Comparison of ENCODE assay signal across 24 cellular contexts in the genomic region with DNA sequence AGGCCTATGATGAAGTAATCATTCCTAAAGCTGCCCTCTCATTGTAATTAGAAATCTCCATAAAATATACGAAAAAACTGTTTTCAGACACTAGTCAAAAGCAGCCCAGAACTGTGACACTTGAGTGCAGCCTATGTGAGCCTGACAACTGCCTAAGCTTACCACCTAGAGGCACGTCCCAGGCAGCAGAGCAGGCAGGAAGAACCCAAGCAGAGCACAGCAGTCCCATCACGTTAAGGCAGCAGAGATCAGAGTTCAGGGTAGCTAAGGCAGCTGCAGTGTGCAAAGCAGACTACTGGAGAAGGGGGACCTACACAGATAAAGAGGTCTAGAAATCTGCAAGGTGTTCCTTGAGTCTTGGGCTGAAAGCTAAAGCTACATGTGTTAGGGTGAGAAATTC. TPM values are rescaled to one million over a fixed set of nuclear protein-coding genes. Genes with fewer than 3 reads are reported as not detected.
DNase-seq lines count a peak whose midpoint lies in the region; ATAC-seq and TF ChIP-seq lines count a peak whose summit lies in the region.
"Had no signal": no experiment of that assay in that cellular context is flagged by ENCODE, and none has a peak within 500 bp of the region (broad histone marks: within the 10 kb centered on the region; RNA-seq: fewer than 3 reads in every experiment).

No MANE protein-coding gene starts in this region.

- peaks cover 2% of the 10 kb centered on the region for H3K9me3 Mint-ChIP-seq in glutamatergic neuron (ENCODE audit: unreplicated experiment)
- H3K9me3 Mint-ChIP-seq in natural killer cell treated with Interleukin-12 subunit alpha and Interleukin-12 subunit beta and Interleukin-15 and Interleukin-18, amount 100 ng/mL, for 72 hours, result no peaks in the 10 kb centered on the region
- H3K9me3 Mint-ChIP-seq: activated T-helper 2 cell treated with anti-CD3 and anti-CD28 coated beads, Interferon-gamma antibody, Interleukin-2, Interleukin-4, amounts not matched to agents 10 μg/mL and 5 μg/mL and 100 μg/mL, durations not matched to agents 14 hours and 24 hours and 36 hours; brain; CD4-positive, alpha-beta T cell; naive thymus-derived CD8-positive, alpha-beta T cell; stimulated activated memory B cell treated with anti-CD40 and anti-IgM and Interleukin-4, amounts not matched to agents 10 μg/mL and 1 μg/mL and 100 μg/mL, for 72 hours had no signal

- H3K27ac ChIP-seq in DND-41 (ENCODE audit: low read length), result no peak overlapping the region
- no peak overlapping the region for H3K27ac ChIP-seq in spleen
- H3K27ac ChIP-seq: colonic mucosa had no signal

- no peak overlapping the region for H3K4me2 ChIP-seq in DND-41 (ENCODE audit: insufficient read depth, low read length)

- H3K9me3 ChIP-seq in DND-41 (ENCODE audit: insufficient read depth, low read length, severe bottlenecking) (no peaks in the 10 kb centered on the region), T-helper 17 cell (ENCODE audit: control insufficient read depth, low read length, poor library complexity, severe bottlenecking) (no peaks in the 10 kb centered on the region), spleen (no peaks in the 10 kb centered on the region)
- H3K9me3 ChIP-seq: colonic mucosa had no signal

- H4K20me1 ChIP-seq in DND-41 (ENCODE audit: insufficient read depth, low read length), result peaks cover 15% of the 10 kb centered on the region; the same call in 1 of the 2 replicates

- H3K36me3 Mint-ChIP-seq in T-helper 17 cell (ENCODE audit: low read depth) (peaks cover under 1% of the 10 kb centered on the region), glutamatergic neuron (ENCODE audit: unreplicated experiment) (no peaks in the 10 kb centered on the region)
- peaks cover 19% of the 10 kb centered on the region for H3K36me3 Mint-ChIP-seq in natural killer cell treated with Interleukin-12 subunit alpha and Interleukin-12 subunit beta and Interleukin-15 and Interleukin-18, amount 100 ng/mL, for 72 hours

- TF ChIP-seq POLR2A in spleen (IDR thresholded peaks at IDR 0.05), result no peak

- intact Hi-C loops in spleen (cut with DNase I; ENCODE audit: low total_unique reads), result no loop called here

- H3K4me1 Mint-ChIP-seq in T-helper 17 cell, result peaks cover 19% of the 10 kb centered on the region
- H3K4me1 Mint-ChIP-seq in glutamatergic neuron (ENCODE audit: low read depth, unreplicated experiment), result peaks cover 1% of the 10 kb centered on the region
- peaks cover 45 to 56% of the 10 kb centered on the region in 2 donors for H3K4me1 Mint-ChIP-seq in natural killer cell treated with Interleukin-12 subunit alpha and Interleukin-12 subunit beta and Interleukin-15 and Interleukin-18, amount 100 ng/mL, for 72 hours (ENCODE audit: low read depth in 2 of 2)

- no peak overlapping the region for H3K9ac ChIP-seq in DND-41 (ENCODE audit: low read depth, low read length)

- no peak overlapping the region for H2AFZ ChIP-seq in DND-41 (ENCODE audit: low read depth, low read length)

- H3K4me1 ChIP-seq in DND-41 (ENCODE audit: insufficient read depth, low read length), result no peaks in the 10 kb centered on the region
- peaks cover 7 to 85% (median 34%) of the 10 kb centered on the region in 6 donors for H3K4me1 ChIP-seq in spleen
- H3K4me1 ChIP-seq: colonic mucosa had no signal

- H3K4me3 ChIP-seq in DND-41 (ENCODE audit: low read depth in 1 of 2, low read length in 2 of 2) (no peak overlapping the region), spleen (no peak overlapping the region)
- H3K4me3 ChIP-seq: colonic mucosa had no signal

- 71 to 83% (median 78%) methylated on average over 3 of the region's 3 CpGs for WGBS in spleen, 5 donors

- H3K27ac Mint-ChIP-seq in T-helper 17 cell, result peak overlapping the region; percentile 80
- peak overlapping the region; percentile 7 for H3K27ac Mint-ChIP-seq in glutamatergic neuron (ENCODE audit: unreplicated experiment)
- peak overlapping the region; percentile 76 for H3K27ac Mint-ChIP-seq in natural killer cell treated with Interleukin-12 subunit alpha and Interleukin-12 subunit beta and Interleukin-15 and Interleukin-18, amount 100 ng/mL, for 72 hours
- H3K27ac Mint-ChIP-seq: activated T-helper 2 cell treated with anti-CD3 and anti-CD28 coated beads, Interferon-gamma antibody, Interleukin-2, Interleukin-4, amounts not matched to agents 10 μg/mL and 5 μg/mL and 100 μg/mL, durations not matched to agents 14 hours and 24 hours and 36 hours; CD4-positive, alpha-beta T cell; stimulated activated memory B cell treated with anti-CD40 and anti-IgM and Interleukin-4, amounts not matched to agents 10 μg/mL and 1 μg/mL and 100 μg/mL, for 72 hours had no signal

- TF ChIP-seq CTCF in DND-41 (IDR thresholded peaks at IDR 0.05; ENCODE audit: borderline replicate concordance, extremely low read depth, low read length, poor library complexity, severe bottlenecking) (no peak), glutamatergic neuron (IDR thresholded peaks at IDR 0.05; ENCODE audit: partially characterized antibody, unreplicated experiment) (no peak), spleen (IDR thresholded peaks at IDR 0.05 in 8 of 11, conservative IDR thresholded peaks at IDR 0.05 in 3 of 11) (no peak)

- H3K36me3 ChIP-seq in DND-41 (ENCODE audit: insufficient read depth, low read length) (peaks cover 53% of the 10 kb centered on the region), spleen (peaks cover 0 to 80% (median 17%) of the 10 kb centered on the region in 6 donors)
- H3K36me3 ChIP-seq: colonic mucosa had no signal

- peak; percentile 12; the same call in 1 of the 3 replicates for ATAC-seq in DND-41 (ENCODE audit: insufficient read depth, low read depth)
- no peak for ATAC-seq in T-helper 17 cell
- no peak for ATAC-seq in natural killer cell treated with Interleukin-12 subunit alpha and Interleukin-12 subunit beta and Interleukin-15 and Interleukin-18, amount 100 ng/mL, for 72 hours
- ATAC-seq in GM19395 (IDR thresholded peaks at IDR 0.05; ENCODE audit: unreplicated experiment), result no peak
- ATAC-seq: left cardiac atrium; naive thymus-derived CD8-positive, alpha-beta T cell; stimulated activated memory B cell treated with anti-CD40 and anti-IgM and Interleukin-4, amounts not matched to agents 10 μg/mL and 1 μg/mL and 100 μg/mL, for 72 hours had no signal

- H3K27me3 Mint-ChIP-seq in T-helper 17 cell, result no peaks in the 10 kb centered on the region
- peaks cover 2% of the 10 kb centered on the region for H3K27me3 Mint-ChIP-seq in glutamatergic neuron (ENCODE audit: unreplicated experiment)
- H3K27me3 Mint-ChIP-seq in natural killer cell treated with Interleukin-12 subunit alpha and Interleukin-12 subunit beta and Interleukin-15 and Interleukin-18, amount 100 ng/mL, for 72 hours, result no peaks in the 10 kb centered on the region
- H3K27me3 Mint-ChIP-seq: brain; CD4-positive, alpha-beta T cell; naive thymus-derived CD8-positive, alpha-beta T cell; stimulated activated memory B cell treated with anti-CD40 and anti-IgM and Interleukin-4, amounts not matched to agents 10 μg/mL and 1 μg/mL and 100 μg/mL, for 72 hours had no signal

- DNase-seq in DND-41, result no peak
- DNase-seq in T-helper 17 cell, result no peak
- no peak for DNase-seq in glutamatergic neuron
- DNase-seq in natural killer cell treated with Interleukin-12 subunit alpha and Interleukin-12 subunit beta and Interleukin-15 and Interleukin-18, amount 100 ng/mL, for 72 hours (ENCODE audit: low spot score), result no peak
- DNase-seq in spleen, result no peak
- no peak for DNase-seq in activated CD4-positive, CD25-positive, alpha-beta regulatory T cell (lab: John Stamatoyannopoulos, UW)
- no peak for DNase-seq in kidney tubule cell (ENCODE audit: low spot score)
- DNase-seq: activated CD4-positive, CD25-positive, alpha-beta regulatory T cell treated with anti-CD3 and anti-CD28 coated beads, Interleukin-2, amount 50 U/mL, for 72 hours; CD4-positive, alpha-beta T cell; colonic mucosa; left cardiac atrium; MV-4-11; naive thymus-derived CD8-positive, alpha-beta T cell; NCI-H1694; NCI-H2171; NCI-H526; posterior cingulate gyrus; RPMI8226; stimulated activated CD4-positive, alpha-beta T cell treated with anti-CD3 and anti-CD28 coated beads, Interleukin-1b, Interleukin-23, amount 100 ng/mL, for 48 hours; T-helper 2 cell had no signal

- H3K4me3 Mint-ChIP-seq in T-helper 17 cell (no peak overlapping the region), glutamatergic neuron (ENCODE audit: unreplicated experiment) (no peak overlapping the region)
- peak overlapping the region; percentile 54 for H3K4me3 Mint-ChIP-seq in natural killer cell treated with Interleukin-12 subunit alpha and Interleukin-12 subunit beta and Interleukin-15 and Interleukin-18, amount 100 ng/mL, for 72 hours
- H3K4me3 Mint-ChIP-seq: brain; CD4-positive, alpha-beta T cell; naive thymus-derived CD8-positive, alpha-beta T cell; stimulated activated memory B cell treated with anti-CD40 and anti-IgM and Interleukin-4, amounts not matched to agents 10 μg/mL and 1 μg/mL and 100 μg/mL, for 72 hours had no signal

- no peaks in the 10 kb centered on the region for H3K27me3 ChIP-seq in DND-41 (ENCODE audit: insufficient read depth, low read length, poor library complexity)
- no peaks in the 10 kb centered on the region for H3K27me3 ChIP-seq in spleen (replicated peaks in 1 of 7)
- H3K27me3 ChIP-seq: colonic mucosa had no signal

- H3K79me2 ChIP-seq in DND-41 (ENCODE audit: insufficient read depth, low read length), result peaks cover 37% of the 10 kb centered on the region

RNA-seq across cellular contexts. Expression of gene GOLPH3, which starts 46.4 kb away (rescaled TPM):
- total RNA-seq in T-helper 17 cell (10 to 100 TPM; 59.1 to 61.9 TPM), glutamatergic neuron (ENCODE audit: unreplicated experiment) (68.5 TPM), spleen (10 to 100 TPM; 62.9 to 82.3 (median 73.6) TPM)
- 10 to 100 TPM; 72.5 to 86.7 TPM for total RNA-seq in natural killer cell treated with Interleukin-12 subunit alpha and Interleukin-12 subunit beta and Interleukin-15 and Interleukin-18, amount 100 ng/mL, for 72 hours
- 10 to 100 TPM; 27.0 to 42.5 (median 35.2) TPM for polyA plus RNA-seq in spleen

Comparison
In these comparisons a context has a peak if more than half of its experiments do, and no peak if none do; other contexts are left out.
1. H3K27ac Mint-ChIP-seq: peak in every context shown above with its lines; median percentile 80 in T-helper 17 cell; 76 in natural killer cell treated with Interleukin-12 subunit alpha and Interleukin-12 subunit beta and Interleukin-15 and Interleukin-18, amount 100 ng/mL, for 72 hours; 7 in glutamatergic neuron.